In the genomic region with DNA sequence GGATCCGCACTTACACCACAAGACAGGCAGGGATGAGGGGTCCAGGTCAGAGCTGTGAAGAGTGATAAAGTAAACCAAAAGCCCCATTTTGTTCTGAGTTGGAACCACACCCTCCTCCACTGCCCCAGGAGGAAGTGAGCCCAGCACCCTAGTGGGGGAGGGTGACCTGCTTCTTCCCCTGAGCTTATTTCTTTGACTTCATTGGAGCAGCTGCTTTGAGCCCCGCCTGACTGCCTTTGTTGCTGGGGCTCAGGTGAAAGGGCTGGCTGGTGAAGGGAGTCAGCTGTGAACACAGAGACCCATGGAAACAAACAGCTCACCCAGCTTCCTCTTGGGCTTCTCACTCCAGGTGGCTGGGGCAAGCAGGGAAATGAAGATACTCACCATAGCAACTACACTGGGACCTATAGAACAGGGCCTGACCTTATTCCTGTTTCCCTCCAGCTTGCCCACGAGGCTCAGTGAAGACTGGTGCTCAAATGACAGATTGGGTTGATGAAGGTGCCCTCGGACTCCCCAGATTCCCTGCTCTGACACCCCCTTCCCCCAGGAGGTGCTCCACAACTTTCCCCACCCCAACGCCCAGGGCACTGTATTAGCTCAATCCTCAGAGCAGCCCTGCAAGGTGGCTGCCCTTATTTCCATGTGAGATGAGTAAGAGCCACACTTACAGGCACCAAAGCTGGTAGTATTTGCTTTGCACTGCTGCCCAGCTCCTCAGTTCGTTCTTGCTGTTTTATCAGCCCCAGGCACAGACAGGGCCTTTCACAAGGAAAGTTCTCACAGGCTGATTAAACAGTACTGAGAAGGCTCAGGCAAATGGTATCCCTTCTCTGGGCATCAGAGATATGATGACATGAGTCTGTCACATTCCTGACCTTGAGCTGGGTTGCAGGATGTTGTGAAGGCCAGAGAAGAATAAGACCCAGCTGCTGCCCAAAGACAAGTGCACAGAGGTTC, we compare ENCODE assay signal across 9 cellular contexts. TPM values are rescaled to one million over a fixed set of nuclear protein-coding genes. Genes with fewer than 3 reads are reported as not detected.
DNase-seq lines count a peak whose midpoint lies in the region; ATAC-seq, FAIRE-seq and TF ChIP-seq lines count a peak whose summit lies in the region.
"Had no signal": no experiment of that assay in that cellular context is flagged by ENCODE, and none has a peak within 500 bp of the region (broad histone marks: within the 10 kb centered on the region; RNA-seq: fewer than 3 reads in every experiment).

No MANE protein-coding gene starts in this region.

- no peaks in the 10 kb centered on the region for H4K20me1 ChIP-seq in GM12878 (ENCODE audit: control insufficient read depth, insufficient read depth)

- H3K27me3 Mint-ChIP-seq in stimulated activated naive CD8-positive, alpha-beta T cell treated with anti-CD3 and anti-CD28 coated beads, Interleukin-15, Interleukin-2, amounts not matched to agents 100 ng/mL and 50 ng/mL, for 24 hours: no peaks in the 10 kb centered on the region

- no peaks in the 10 kb centered on the region for H3K9me3 ChIP-seq in GM12878 (replicated peaks; ENCODE audit: control insufficient read depth, insufficient read depth, low read length)
- H3K9me3 ChIP-seq in mesenchymal stem cell (ENCODE audit: control insufficient read depth, low read length): no peaks in the 10 kb centered on the region

- H3K4me3 ChIP-seq in GM12878 (peak overlapping the region; percentile 89), mesenchymal stem cell (ENCODE audit: insufficient read depth in 1 of 2, low read depth in 1 of 2, low read length in 2 of 2) (no peak overlapping the region)

- H3K27me3 ChIP-seq in GM12878 (replicated peaks in 1 of 2; ENCODE audit: control insufficient read depth in 2 of 2, insufficient read depth in 2 of 2, low read length in 1 of 2) (no peaks in the 10 kb centered on the region), mesenchymal stem cell (ENCODE audit: control insufficient read depth in 1 of 2, insufficient read depth in 1 of 2, low read length in 2 of 2) (peaks cover 0 to 4% of the 10 kb centered on the region in 2 experiments)

- peaks cover 23% of the 10 kb centered on the region in 2 experiments for H3K36me3 ChIP-seq in GM12878 (ENCODE audit: control insufficient read depth in 2 of 2, insufficient read depth in 2 of 2, low read length in 1 of 2)
- H3K36me3 ChIP-seq in mesenchymal stem cell (ENCODE audit: control insufficient read depth in 1 of 2, insufficient read depth in 2 of 2, low read depth in 1 of 2, low read length in 2 of 2): peaks cover 0 to 31% of the 10 kb centered on the region in 2 experiments

- peak; percentile 30 to 73; a peak in 3 of 4 replicates for TF ChIP-seq EP300 in GM12878 (IDR thresholded peaks at IDR 0.05; ENCODE audit: borderline replicate concordance in 1 of 2, control insufficient read depth in 1 of 2, low read depth in 2 of 2, low read length in 2 of 2)

- peaks cover 8% of the 10 kb centered on the region for H3K79me1 ChIP-seq in mesenchymal stem cell (replicated peaks; ENCODE audit: low read length, poor library complexity, severe bottlenecking)

- RAD21 ChIA-PET in GM12878 (lab: Charles Lee; ENCODE audit: unreplicated experiment): interaction anchor here (0.6 to 5.1 kb wide), 24 partner anchors 8 to 513 kb away, joined by 3 to 47 read pairs (median 4); a partner anchor contains a TSS

- no peak overlapping the region for H3K23ac ChIP-seq in mesenchymal stem cell (ENCODE audit: low read length in 2 of 2)

- H3K4me1 ChIP-seq in GM12878 (ENCODE audit: control insufficient read depth, insufficient read depth, low read length): peaks cover 29% of the 10 kb centered on the region
- H3K4me1 ChIP-seq in mesenchymal stem cell (ENCODE audit: control insufficient read depth, insufficient read depth, low read depth, low read length): peaks cover 33% of the 10 kb centered on the region

- H3K18ac ChIP-seq in mesenchymal stem cell (ENCODE audit: low read depth in 1 of 2, low read length in 2 of 2): no peak overlapping the region

- no peak overlapping the region for H2BK5ac ChIP-seq in mesenchymal stem cell (ENCODE audit: low read depth, low read length, poor library complexity, severe bottlenecking)

- peak; percentile 49; the same call in 1 of the 2 replicates for TF ChIP-seq POLR2A in GM12878 (IDR thresholded peaks at IDR 0.05; ENCODE audit: low read depth, low read length)

- no peak overlapping the region for H3K4ac ChIP-seq in mesenchymal stem cell (ENCODE audit: low read depth in 1 of 2, low read length in 2 of 2)

- 0 out of 6 replicates have a peak, but pooled peaks of 1 of the 3 experiments have one; percentile 2 for TF ChIP-seq CTCF in GM12878 (IDR thresholded peaks at IDR 0.05 in 2 of 3, conservative IDR thresholded peaks at IDR 0.05 in 1 of 3; ENCODE audit: control insufficient read depth in 2 of 3, extremely low read depth in 1 of 3, insufficient read depth in 1 of 3, low read depth in 3 of 3, low read length in 3 of 3)

- peak overlapping the region; percentile 25 for H4K91ac ChIP-seq in mesenchymal stem cell (ENCODE audit: low read length)

- H3K4me2 ChIP-seq in GM12878 (ENCODE audit: control insufficient read depth, insufficient read depth): peak overlapping the region; percentile 88
- no peak overlapping the region for H3K4me2 ChIP-seq in mesenchymal stem cell (ENCODE audit: low read length, poor library complexity, severe bottlenecking)

- no peak overlapping the region for H3K14ac ChIP-seq in mesenchymal stem cell (ENCODE audit: low read length in 2 of 2)

- no peak overlapping the region for H2BK12ac ChIP-seq in mesenchymal stem cell (ENCODE audit: low read length in 2 of 2)

- SMC1A ChIA-PET in GM12878 (lab: Charles Lee; ENCODE audit: uncharacterized antibody, unreplicated experiment): interaction anchor here (0.6 to 5.5 kb wide), 23 partner anchors 9 to 970 kb away, joined by 3 to 49 read pairs (median 6); a partner anchor contains a TSS

- peak overlapping the region; percentile 2; the same call in 1 of the 2 replicates for H2AFZ ChIP-seq in GM12878 (ENCODE audit: control insufficient read depth, low read depth, low read length)
- no peak overlapping the region for H2AFZ ChIP-seq in mesenchymal stem cell (ENCODE audit: low read depth, low read length)

- H4K8ac ChIP-seq in mesenchymal stem cell (ENCODE audit: low read length): no peak overlapping the region

- DNase-seq in COR-L47 (lab: John Stamatoyannopoulos, UW) (peak; percentile 76), HUDEP-2 (lab: John Stamatoyannopoulos, UW; ENCODE audit: unreplicated experiment in 76 of 76) (peak in 73 of 76 experiments; percentile 23 to 84 (median 66)), T-helper 1 cell (peak; percentile 46 to 89 (median 69)), GM12878 (ENCODE audit: low read depth, low spot score) (peak; percentile 91), mesenchymal stem cell (peak; percentile 41), NCI-H1105 (lab: John Stamatoyannopoulos, UW) (no peak)

- peak overlapping the region; percentile 42 for H2BK120ac ChIP-seq in mesenchymal stem cell (ENCODE audit: low read depth, low read length)

- H3K27ac ChIP-seq in GM12878 (ENCODE audit: control insufficient read depth, insufficient read depth) (peak overlapping the region; percentile 85), mesenchymal stem cell (ENCODE audit: low read length, poor library complexity, severe bottlenecking) (peak overlapping the region; percentile 1)

- BruUV-seq in GM12878 (replicated peaks; lab: Mats Ljungman, UMichigan): TSS peak; percentile 59

- POLR2A ChIA-PET in GM12878 (lab: Charles Lee): interaction anchor here (0.6 to 4.3 kb wide), 21 partner anchors 10 to 595 kb away, joined by 3 to 41 read pairs (median 5); a partner anchor contains a TSS

- H3K9ac ChIP-seq in GM12878 (ENCODE audit: control insufficient read depth, insufficient read depth, low read length): peak overlapping the region; percentile 92
- H3K9ac ChIP-seq in mesenchymal stem cell (ENCODE audit: low read length): no peak overlapping the region

- peaks cover 73% of the 10 kb centered on the region for H3K36me3 Mint-ChIP-seq in stimulated activated naive CD8-positive, alpha-beta T cell treated with anti-CD3 and anti-CD28 coated beads, Interleukin-15, Interleukin-2, amounts not matched to agents 100 ng/mL and 50 ng/mL, for 24 hours (ENCODE audit: low read depth)

- peaks cover 83% of the 10 kb centered on the region for H3K4me1 Mint-ChIP-seq in stimulated activated naive CD8-positive, alpha-beta T cell treated with anti-CD3 and anti-CD28 coated beads, Interleukin-15, Interleukin-2, amounts not matched to agents 100 ng/mL and 50 ng/mL, for 24 hours (ENCODE audit: low read depth)

- CTCF ChIA-PET in GM12878 (lab: Yijun Ruan, JAX): interaction anchor here (0.6 to 4.0 kb wide), 14 partner anchors 10 to 1878 kb away, joined by 3 to 48 read pairs (median 4); a partner anchor contains a TSS

- peaks cover 47% of the 10 kb centered on the region for H3K79me2 ChIP-seq in GM12878 (ENCODE audit: control insufficient read depth, insufficient read depth, low read length)

- FAIRE-seq in GM12878 (lab: Jason Lieb, UNC): peak; percentile 91
- FAIRE-seq: islet of Langerhans had no signal

- peak overlapping the region; percentile 100 for H3K27ac Mint-ChIP-seq in stimulated activated naive CD8-positive, alpha-beta T cell treated with anti-CD3 and anti-CD28 coated beads, Interleukin-15, Interleukin-2, amounts not matched to agents 100 ng/mL and 50 ng/mL, for 24 hours

- H2BK15ac ChIP-seq in mesenchymal stem cell (ENCODE audit: low read depth, poor library complexity, severe bottlenecking): no peak overlapping the region

- ATAC-seq in GM19467 (IDR thresholded peaks at IDR 0.05; ENCODE audit: unreplicated experiment) (peak; percentile 46), GM12878 (peak; percentile 66)

- intact Hi-C loops in GM12878 (cut with micrococcal nuclease; ENCODE audit: unreplicated experiment): loop anchor here (5.0 kb wide), 2 partner anchors 42 to 192 kb away; a partner anchor contains a TSS

- in situ Hi-C loops in GM12878 (cut with MboI): no loop called here

- H3K9me3 Mint-ChIP-seq in stimulated activated naive CD8-positive, alpha-beta T cell treated with anti-CD3 and anti-CD28 coated beads, Interleukin-15, Interleukin-2, amounts not matched to agents 100 ng/mL and 50 ng/mL, for 24 hours: no peaks in the 10 kb centered on the region

- 0% methylated on average over 6 of the region's 6 CpGs for WGBS in GM12878 (ENCODE audit: insufficient coverage, insufficient replicate concordance, low lambda C conversion rate, missing lambda C conversion rate)
- WGBS in mesenchymal stem cell: 91% methylated on average over 5 of the region's 6 CpGs

- H2AK5ac ChIP-seq in mesenchymal stem cell (ENCODE audit: low read length, severe bottlenecking): peak overlapping the region; percentile 30

- TF ChIP-seq RAD21 in GM12878 (IDR thresholded peaks at IDR 0.05; ENCODE audit: insufficient read depth, low read depth, low read length): no peak

- peak overlapping the region; percentile 98 for H3K4me3 Mint-ChIP-seq in stimulated activated naive CD8-positive, alpha-beta T cell treated with anti-CD3 and anti-CD28 coated beads, Interleukin-15, Interleukin-2, amounts not matched to agents 100 ng/mL and 50 ng/mL, for 24 hours

RNA-seq across cellular contexts. Expression of a gene that starts 2.4 kb away (rescaled TPM):
- 59.6 and 64.1 TPM in 2 replicates for total RNA-seq in GM12878 (2013; cell fraction: nucleolus; rRNA removed)
- 31.1 and 34.0 TPM in 2 replicates for total RNA-seq in GM12878 (2014; rRNA removed)
- 32.9 and 36.0 TPM in 2 replicates for total RNA-seq in GM12878 (2014; rRNA removed; fragmentation: Illumina TruSeq; extraction: Trizol)
- 224 and 237 TPM in 2 replicates for total RNA-seq in GM12878 (2021)
- 127 TPM for polyA plus RNA-seq in GM12878 (2011; ENCODE audit: low read depth)
- polyA plus RNA-seq in GM12878 (2011; rRNA removed): 27.6 and 52.2 TPM in 2 replicates
- polyA plus RNA-seq in GM12878 (2011; cell fraction: cytosol; rRNA removed): 146 and 147 TPM in 2 replicates
- polyA plus RNA-seq in GM12878 (2011; cell fraction: nucleus; rRNA removed): 71.7 and 83.1 TPM in 2 replicates
- polyA plus RNA-seq in GM12878 (2012): 196 and 231 TPM in 2 replicates
- 122 and 187 TPM in 2 replicates for polyA plus RNA-seq in GM12878 (2014; fragmentation: Illumina TruSeq; extraction: Trizol)
- polyA plus RNA-seq in GM12878 (2014; fragmentation: Nextera tagmentation; extraction: Ambion mirVana): 100 to 1,000 TPM; 122 to 134 TPM
- 158 and 175 TPM in 2 replicates for polyA plus RNA-seq in GM12878 (2014; rRNA removed)
- 100 to 1,000 TPM; 228 to 248 TPM for polyA plus RNA-seq in GM12878 (2016; fragmentation: Nextera tagmentation; extraction: Ambion mirVana)
- 116 and 196 TPM in 2 replicates for polyA minus RNA-seq in GM12878 (2011; rRNA and poly(A)+ RNA removed)
- polyA minus RNA-seq in GM12878 (2011; cell fraction: cytosol; rRNA and poly(A)+ RNA removed): 109 TPM in 2 replicates
- polyA minus RNA-seq in GM12878 (2011; cell fraction: nucleus; rRNA and poly(A)+ RNA removed): 77.9 and 115 TPM in 2 replicates
- polyA plus RNA-seq in mesenchymal stem cell (2013, experiment 1 of 2): 19.7 TPM
- 20.0 TPM for polyA plus RNA-seq in mesenchymal stem cell (2013, experiment 2 of 2)

RNA-seq across cellular contexts. Expression of a gene that starts 28.6 kb away (rescaled TPM):
- total RNA-seq in GM12878 (2013; cell fraction: nucleolus; rRNA removed): 4.5 and 7.8 TPM in 2 replicates
- total RNA-seq in GM12878 (2014; rRNA removed) (0.71 and 1.4 TPM in 2 replicates), GM12878 (2014; rRNA removed; fragmentation: Illumina TruSeq; extraction: Trizol) (0.88 and 0.94 TPM in 2 replicates), GM12878 (2021) (1.1 and 1.6 TPM in 2 replicates)
- 0.58 TPM for polyA plus RNA-seq in GM12878 (2011; ENCODE audit: low read depth)
- polyA plus RNA-seq in GM12878 (2011; rRNA removed) (0.53 and 1.2 TPM in 2 replicates), GM12878 (2014; fragmentation: Illumina TruSeq; extraction: Trizol) (0.14 and 0.94 TPM in 2 replicates), GM12878 (2014; fragmentation: Nextera tagmentation; extraction: Ambion mirVana) (under 1 TPM; 0.02 to 0.19 TPM), GM12878 (2014; rRNA removed) (1.5 and 1.9 TPM in 2 replicates), GM12878 (2016; fragmentation: Nextera tagmentation; extraction: Ambion mirVana) (under 1 TPM; 0.23 to 0.58 TPM)
- 0.58 and 0.89 TPM in 2 replicates for polyA plus RNA-seq in GM12878 (2011; cell fraction: cytosol; rRNA removed)
- polyA plus RNA-seq in GM12878 (2011; cell fraction: nucleus; rRNA removed): 4.3 and 7.3 TPM in 2 replicates
- polyA plus RNA-seq in GM12878 (2012): 0.66 and 0.85 TPM in 2 replicates
- polyA minus RNA-seq in GM12878 (2011; rRNA and poly(A)+ RNA removed): 0.66 and 2.3 TPM in 2 replicates
- 1.7 TPM in 1 of 2 replicates, not detected in the other for polyA minus RNA-seq in GM12878 (2011; cell fraction: cytosol; rRNA and poly(A)+ RNA removed)
- 3.0 and 5.2 TPM in 2 replicates for polyA minus RNA-seq in GM12878 (2011; cell fraction: nucleus; rRNA and poly(A)+ RNA removed)
- 0.23 TPM for polyA plus RNA-seq in mesenchymal stem cell (2013, experiment 1 of 2)
- 0.33 TPM for polyA plus RNA-seq in mesenchymal stem cell (2013, experiment 2 of 2)

RNA-seq across cellular contexts. Expression of a gene that starts 29.5 kb away (rescaled TPM):
- 0.56 and 0.61 TPM in 2 replicates for total RNA-seq in GM12878 (2013; cell fraction: nucleolus; rRNA removed)
- total RNA-seq in GM12878 (2014; rRNA removed): not detected in 2 replicates
- total RNA-seq in GM12878 (2014; rRNA removed; fragmentation: Illumina TruSeq; extraction: Trizol): not detected in 2 replicates
- not detected in 2 replicates for total RNA-seq in GM12878 (2021)
- polyA plus RNA-seq in GM12878 (2011; ENCODE audit: low read depth): not detected
- polyA plus RNA-seq in GM12878 (2011; rRNA removed): 0.76 and 0.86 TPM in 2 replicates
- 0.33 and 0.34 TPM in 2 replicates for polyA plus RNA-seq in GM12878 (2011; cell fraction: cytosol; rRNA removed)
- 1.1 and 1.3 TPM in 2 replicates for polyA plus RNA-seq in GM12878 (2011; cell fraction: nucleus; rRNA removed)
- polyA plus RNA-seq in GM12878 (2012): 0.14 and 0.26 TPM in 2 replicates
- 0.07 TPM in 1 of 2 replicates, not detected in the other for polyA plus RNA-seq in GM12878 (2014; fragmentation: Illumina TruSeq; extraction: Trizol)
- polyA plus RNA-seq in GM12878 (2014; fragmentation: Nextera tagmentation; extraction: Ambion mirVana): not detected
- 0.15 TPM in 1 of 2 replicates, not detected in the other for polyA plus RNA-seq in GM12878 (2014; rRNA removed)
- not detected for polyA plus RNA-seq in GM12878 (2016; fragmentation: Nextera tagmentation; extraction: Ambion mirVana)
- polyA minus RNA-seq in GM12878 (2011; rRNA and poly(A)+ RNA removed): 0.21 TPM in 1 of 2 replicates, not detected in the other
- polyA minus RNA-seq in GM12878 (2011; cell fraction: cytosol; rRNA and poly(A)+ RNA removed): not detected in 2 replicates
- polyA minus RNA-seq in GM12878 (2011; cell fraction: nucleus; rRNA and poly(A)+ RNA removed): 0.60 TPM in 1 of 2 replicates, not detected in the other
- polyA plus RNA-seq in mesenchymal stem cell (2013, experiment 1 of 2): 0.10 TPM
- polyA plus RNA-seq in mesenchymal stem cell (2013, experiment 2 of 2): 0.04 TPM
